In genomic region chr11:83044958-83045712, GRCh38 we compare ENCODE assay signal across 8 cellular contexts. TPM values are rescaled to one million over a fixed set of nuclear protein-coding genes. Genes with fewer than 3 reads are reported as not detected.
DNase-seq lines count a peak whose midpoint lies in the region; ATAC-seq and TF ChIP-seq lines count a peak whose summit lies in the region.

No MANE protein-coding gene starts in this region.

- CTCF ChIA-PET in CD8-positive, alpha-beta T cell (lab: Charles Lee): interaction anchor here (0.6 to 1.0 kb wide), 3 partner anchors 11 to 84 kb away, joined by 3 read pairs; no protein-coding TSS in a partner anchor

- no peaks in the 10 kb centered on the region for H3K9me2 ChIP-seq in hepatocyte (replicated peaks; ENCODE audit: insufficient read depth)

- peak overlapping the region; percentile 70 for H3K27ac Mint-ChIP-seq in CD8-positive, alpha-beta T cell
- peak overlapping the region in 1 of 2 donors; percentile 37 for H3K27ac Mint-ChIP-seq in stimulated activated naive CD8-positive, alpha-beta T cell treated with anti-CD3 and anti-CD28 coated beads, Interleukin-15, amount 100 ng/mL, for 72 hours

- H3K4me3 ChIP-seq in CD8-positive, alpha-beta T cell (ENCODE audit: low read depth, low read length): no peak overlapping the region
- H3K4me3 ChIP-seq in brain microvascular endothelial cell (ENCODE audit: low read depth, low read length) (no peak overlapping the region), hepatocyte (no peak overlapping the region)

- no peaks in the 10 kb centered on the region for H4K20me1 ChIP-seq in hepatocyte (ENCODE audit: insufficient read depth, poor library complexity, severe bottlenecking)

- TF ChIP-seq CTCF in CD8-positive, alpha-beta T cell (IDR thresholded peaks at IDR 0.05): no peak
- no peak for TF ChIP-seq CTCF in GM20000 (IDR thresholded peaks at IDR 0.05; ENCODE audit: extremely low read depth, missing control alignments)
- no peak for TF ChIP-seq CTCF in brain microvascular endothelial cell (IDR thresholded peaks at IDR 0.05; ENCODE audit: low read depth, low read length, missing control alignments)
- no peak for TF ChIP-seq CTCF in hepatocyte (IDR thresholded peaks at IDR 0.05; ENCODE audit: poor library complexity)

- DNase-seq in CD8-positive, alpha-beta T cell: peak in 1 of 7 experiments; percentile 26
- DNase-seq in GM20000 (ENCODE audit: low spot score) (peak; percentile 37), HS-5 (ENCODE audit: low read depth) (peak; percentile 36), brain microvascular endothelial cell (peak; percentile 91), DMS79 treated with DMSO at 0.1 percent for 48 hours (lab: John Stamatoyannopoulos, UW) (no peak), hepatocyte (ENCODE audit: low spot score) (no peak), NCI-H2196 (lab: John Stamatoyannopoulos, UW; ENCODE audit: unreplicated experiment) (no peak)
- DNase-seq in stimulated activated naive CD8-positive, alpha-beta T cell treated with anti-CD3 and anti-CD28 coated beads, Interleukin-15, amount 100 ng/mL, for 72 hours: no peak

- POLR2A ChIA-PET in CD8-positive, alpha-beta T cell (lab: Charles Lee): interaction anchor here (1.3 kb wide), 1 partner anchor 17 kb away, joined by 5 read pairs; no protein-coding TSS in a partner anchor

- peaks cover 3% of the 10 kb centered on the region for H3K4me1 ChIP-seq in CD8-positive, alpha-beta T cell (ENCODE audit: insufficient read depth, low read length)
- H3K4me1 ChIP-seq in hepatocyte (ENCODE audit: insufficient read depth): no peaks in the 10 kb centered on the region

- no peaks in the 10 kb centered on the region for H3K36me3 ChIP-seq in CD8-positive, alpha-beta T cell (ENCODE audit: insufficient read depth, low read length)
- no peaks in the 10 kb centered on the region for H3K36me3 ChIP-seq in brain microvascular endothelial cell (replicated peaks)
- H3K36me3 ChIP-seq in hepatocyte (replicated peaks; ENCODE audit: insufficient read depth, low read depth): no peaks in the 10 kb centered on the region

- H3K27ac ChIP-seq in CD8-positive, alpha-beta T cell (ENCODE audit: low read depth, low read length): no peak overlapping the region
- H3K27ac ChIP-seq in brain microvascular endothelial cell: peak overlapping the region; percentile 86
- H3K27ac ChIP-seq in hepatocyte: no peak overlapping the region

- 70% methylated on average over 8 of the region's 8 CpGs for WGBS in hepatocyte (ENCODE audit: low lambda C conversion rate, missing lambda C conversion rate)

- intact Hi-C loops in CD8-positive, alpha-beta T cell (cut with DNase I, micrococcal nuclease): loop anchor here in 1 of 2 experiments (5.0 kb wide), 1 partner anchor 38 kb away; no protein-coding TSS in a partner anchor

- no peaks in the 10 kb centered on the region for H3K27me3 Mint-ChIP-seq in CD8-positive, alpha-beta T cell (ENCODE audit: low read depth)
- H3K27me3 Mint-ChIP-seq in stimulated activated naive CD8-positive, alpha-beta T cell treated with anti-CD3 and anti-CD28 coated beads, Interleukin-15, amount 100 ng/mL, for 72 hours: no peaks in the 10 kb centered on the region

- H3K9me3 ChIP-seq in CD8-positive, alpha-beta T cell (ENCODE audit: low read length): no peaks in the 10 kb centered on the region
- no peaks in the 10 kb centered on the region for H3K9me3 ChIP-seq in hepatocyte (ENCODE audit: low read depth)

- peaks cover 4% of the 10 kb centered on the region for H3K36me3 Mint-ChIP-seq in CD8-positive, alpha-beta T cell

- peak; percentile 87 for ATAC-seq in CD8-positive, alpha-beta T cell
- peak; percentile 72 for ATAC-seq in stimulated activated naive CD8-positive, alpha-beta T cell treated with anti-CD3 and anti-CD28 coated beads, Interleukin-15, amount 100 ng/mL, for 72 hours

- H3K27me3 ChIP-seq in CD8-positive, alpha-beta T cell (ENCODE audit: insufficient read depth, low read length): no peaks in the 10 kb centered on the region
- H3K27me3 ChIP-seq in brain microvascular endothelial cell (replicated peaks): no peaks in the 10 kb centered on the region
- no peaks in the 10 kb centered on the region for H3K27me3 ChIP-seq in hepatocyte

- no peak overlapping the region for H3K4me2 ChIP-seq in hepatocyte

- no peak overlapping the region for H2AFZ ChIP-seq in hepatocyte

- H3K9me3 Mint-ChIP-seq in CD8-positive, alpha-beta T cell: no peaks in the 10 kb centered on the region
- H3K9me3 Mint-ChIP-seq in stimulated activated naive CD8-positive, alpha-beta T cell treated with anti-CD3 and anti-CD28 coated beads, Interleukin-15, amount 100 ng/mL, for 72 hours: peaks cover 0 to 1% of the 10 kb centered on the region in 2 donors

- in situ Hi-C loops in brain microvascular endothelial cell (cut with HindIII; ENCODE audit: low pct_ligation_motif_present, low sequenced_read_pairs): no loop called here

- peaks cover 4% of the 10 kb centered on the region for H3K79me2 ChIP-seq in hepatocyte

- peaks cover 55% of the 10 kb centered on the region for H3K4me1 Mint-ChIP-seq in CD8-positive, alpha-beta T cell (ENCODE audit: low read depth)
- peaks cover 41% of the 10 kb centered on the region for H3K4me1 Mint-ChIP-seq in stimulated activated naive CD8-positive, alpha-beta T cell treated with anti-CD3 and anti-CD28 coated beads, Interleukin-15, amount 100 ng/mL, for 72 hours

- H3K4me3 Mint-ChIP-seq in CD8-positive, alpha-beta T cell: no peak overlapping the region
- H3K4me3 Mint-ChIP-seq in stimulated activated naive CD8-positive, alpha-beta T cell treated with anti-CD3 and anti-CD28 coated beads, Interleukin-15, amount 100 ng/mL, for 72 hours: no peak overlapping the region

RNA-seq across cellular contexts. Expression of gene RAB30, which starts 26.6 kb away (rescaled TPM):
- 100 to 1,000 TPM; 125 to 134 TPM for total RNA-seq in CD8-positive, alpha-beta T cell
- total RNA-seq in hepatocyte: 10.2 and 10.5 TPM in 2 replicates
- polyA plus RNA-seq in hepatocyte: 2.5 and 2.6 TPM in 2 replicates

Comparison
In these comparisons a context has a peak if more than half of its experiments do, and no peak if none do; other contexts are left out.
1. DNase-seq: peak in GM20000 (single experiment), HS-5 (single experiment) and brain microvascular endothelial cell (single experiment); none in stimulated activated naive CD8-positive, alpha-beta T cell treated with anti-CD3 and anti-CD28 coated beads, Interleukin-15, amount 100 ng/mL, for 72 hours (0 of 2), DMS79 treated with DMSO at 0.1 percent for 48 hours (single experiment), hepatocyte (single experiment) and NCI-H2196 (single experiment).
2. RNA of gene RAB30, which starts 26.6 kb away (total RNA-seq): 125 to 134 TPM in CD8-positive, alpha-beta T cell; 10.2 to 10.5 TPM in hepatocyte; every median in the first group is over 10 times any median in the second.